Comparison of ENCODE assay signal across 1 cellular context in the genomic region with DNA sequence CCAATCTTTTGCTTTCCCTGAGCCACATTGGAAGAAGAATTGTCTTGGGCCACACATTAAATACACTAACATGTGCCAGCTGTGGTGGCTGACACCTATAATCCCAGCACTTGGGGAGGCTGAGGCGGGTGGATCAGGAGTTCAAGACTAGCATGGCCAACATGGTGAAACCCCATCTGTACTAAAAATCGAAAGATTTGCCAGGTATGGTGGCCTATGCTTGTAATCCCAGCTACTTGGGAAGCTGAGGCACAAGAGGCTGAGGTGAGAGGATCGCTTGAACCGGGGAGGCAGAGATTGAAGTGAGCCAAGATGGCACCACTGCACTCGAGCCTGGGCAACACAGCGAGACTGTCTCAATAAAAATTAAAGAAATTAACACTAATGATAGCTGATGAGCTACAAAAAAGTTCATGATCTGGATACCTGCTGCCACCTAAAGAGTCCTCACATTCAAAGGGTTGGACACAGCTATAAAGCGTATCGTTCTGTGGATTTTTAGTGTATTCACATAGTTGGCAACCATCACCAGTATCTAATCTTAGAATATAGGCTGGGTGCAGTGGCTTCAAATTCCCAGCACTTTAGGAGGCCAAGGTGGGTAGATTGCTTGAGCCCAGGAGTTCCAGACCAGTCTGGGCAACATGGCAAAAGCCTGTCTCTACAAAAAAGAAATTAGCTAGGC.
TF ChIP-seq lines count a peak whose summit lies in the region.

No MANE protein-coding gene starts in this region.

TF ChIP-seq in HepG2, 621 proteins besides CTCF, POLR2A, EP300 and RAD21 (continued from another document and continues in another):
- TF ChIP-seq ZSCAN9 (CRISPR knock-in tag; IDR thresholded peaks at IDR 0.05; ENCODE audit: borderline replicate concordance) (no peak), ARNT (IDR thresholded peaks at IDR 0.05) (no peak), NFIC (IDR thresholded peaks at IDR 0.05; ENCODE audit: low read length) (no peak), KDM2A (CRISPR knock-in tag; IDR thresholded peaks at IDR 0.05; ENCODE audit: borderline replicate concordance, low read depth) (peak; percentile 67), PHF8 (CRISPR knock-in tag; IDR thresholded peaks at IDR 0.05) (no peak), ZNF788 (CRISPR knock-in tag; IDR thresholded peaks at IDR 0.05; ENCODE audit: borderline replicate concordance) (no peak), ZBTB38 (CRISPR knock-in tag; IDR thresholded peaks at IDR 0.05) (0 out of 2 replicates have a peak, but pooled peaks have one; percentile 56), ZFP36L2 (CRISPR knock-in tag; IDR thresholded peaks at IDR 0.05) (no peak), MYC (CRISPR knock-in tag; IDR thresholded peaks at IDR 0.05; ENCODE audit: borderline replicate concordance) (0 out of 2 replicates have a peak, but pooled peaks have one; percentile 21), ARNT2 (CRISPR knock-in tag; IDR thresholded peaks at IDR 0.05; ENCODE audit: low read depth) (0 out of 2 replicates have a peak, but pooled peaks have one; percentile 46), FIP1L1 (IDR thresholded peaks at IDR 0.05; ENCODE audit: borderline replicate concordance, insufficient read depth, low read depth, low read length) (no peak), ZBTB8A (CRISPR knock-in tag; IDR thresholded peaks at IDR 0.05; ENCODE audit: borderline replicate concordance, low read depth) (no peak), POLR2G (IDR thresholded peaks at IDR 0.05; ENCODE audit: low read depth, low read length) (peak; percentile 88), ZFX (CRISPR knock-in tag; IDR thresholded peaks at IDR 0.05; ENCODE audit: low read depth) (0 out of 2 replicates have a peak, but pooled peaks have one; percentile 17), SATB2 (CRISPR knock-in tag; IDR thresholded peaks at IDR 0.05) (no peak), FOSL2 (CRISPR knock-in tag; IDR thresholded peaks at IDR 0.05) (no peak), ELF4 (CRISPR knock-in tag; IDR thresholded peaks at IDR 0.05; ENCODE audit: borderline replicate concordance) (no peak), TAF15 (IDR thresholded peaks at IDR 0.05; ENCODE audit: low read depth, low read length, poor library complexity, severe bottlenecking) (no peak), ZNF816 (CRISPR knock-in tag; IDR thresholded peaks at IDR 0.05; ENCODE audit: borderline replicate concordance) (peak; percentile 61; the same call in 1 of the 2 replicates), THAP11 (CRISPR knock-in tag; IDR thresholded peaks at IDR 0.05) (no peak), ZNF746 (CRISPR knock-in tag; IDR thresholded peaks at IDR 0.05) (no peak), ZZZ3 (CRISPR knock-in tag; IDR thresholded peaks at IDR 0.05; ENCODE audit: borderline replicate concordance) (no peak), ZNF605 (CRISPR knock-in tag; IDR thresholded peaks at IDR 0.05) (no peak), PRPF4 (IDR thresholded peaks at IDR 0.05; ENCODE audit: low read depth, low read length, poor library complexity, severe bottlenecking) (no peak), ZNF747 (CRISPR knock-in tag; IDR thresholded peaks at IDR 0.05; ENCODE audit: borderline replicate concordance) (peak; percentile 42; the same call in 1 of the 2 replicates), TOPORS (CRISPR knock-in tag; IDR thresholded peaks at IDR 0.05) (no peak), MIER2 (CRISPR knock-in tag; IDR thresholded peaks at IDR 0.05) (0 out of 2 replicates have a peak, but pooled peaks have one; percentile 18), GTF3A (CRISPR knock-in tag; conservative IDR thresholded peaks at IDR 0.05) (0 out of 2 replicates have a peak, but pooled peaks have one; percentile 34), SAFB2 (CRISPR knock-in tag; IDR thresholded peaks at IDR 0.05; ENCODE audit: borderline replicate concordance, low read depth) (peak; percentile 67; the same call in 1 of the 2 replicates), POLR2AphosphoS5 (IDR thresholded peaks at IDR 0.05; ENCODE audit: low read depth, low read length) (peak; percentile 86), TOE1 (CRISPR knock-in tag; IDR thresholded peaks at IDR 0.05) (no peak), ZNF207 (IDR thresholded peaks at IDR 0.05; ENCODE audit: borderline replicate concordance) (no peak), MEIS1 (CRISPR knock-in tag; IDR thresholded peaks at IDR 0.05; ENCODE audit: borderline replicate concordance) (no peak), EHMT2 (IDR thresholded peaks at IDR 0.05; ENCODE audit: borderline replicate concordance, low read depth, low read length) (no peak), KDM1A (CRISPR knock-in tag; IDR thresholded peaks at IDR 0.05) (no peak)
- TF ChIP-seq, protein P1, sequence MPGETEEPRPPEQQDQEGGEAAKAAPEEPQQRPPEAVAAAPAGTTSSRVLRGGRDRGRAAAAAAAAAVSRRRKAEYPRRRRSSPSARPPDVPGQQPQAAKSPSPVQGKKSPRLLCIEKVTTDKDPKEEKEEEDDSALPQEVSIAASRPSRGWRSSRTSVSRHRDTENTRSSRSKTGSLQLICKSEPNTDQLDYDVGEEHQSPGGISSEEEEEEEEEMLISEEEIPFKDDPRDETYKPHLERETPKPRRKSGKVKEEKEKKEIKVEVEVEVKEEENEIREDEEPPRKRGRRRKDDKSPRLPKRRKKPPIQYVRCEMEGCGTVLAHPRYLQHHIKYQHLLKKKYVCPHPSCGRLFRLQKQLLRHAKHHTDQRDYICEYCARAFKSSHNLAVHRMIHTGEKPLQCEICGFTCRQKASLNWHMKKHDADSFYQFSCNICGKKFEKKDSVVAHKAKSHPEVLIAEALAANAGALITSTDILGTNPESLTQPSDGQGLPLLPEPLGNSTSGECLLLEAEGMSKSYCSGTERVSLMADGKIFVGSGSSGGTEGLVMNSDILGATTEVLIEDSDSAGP (CRISPR knock-in tag; IDR thresholded peaks at IDR 0.05; ENCODE audit: borderline replicate concordance) = peak; percentile 54; the same call in 1 of the 2 replicates
- TF ChIP-seq, protein P2, sequence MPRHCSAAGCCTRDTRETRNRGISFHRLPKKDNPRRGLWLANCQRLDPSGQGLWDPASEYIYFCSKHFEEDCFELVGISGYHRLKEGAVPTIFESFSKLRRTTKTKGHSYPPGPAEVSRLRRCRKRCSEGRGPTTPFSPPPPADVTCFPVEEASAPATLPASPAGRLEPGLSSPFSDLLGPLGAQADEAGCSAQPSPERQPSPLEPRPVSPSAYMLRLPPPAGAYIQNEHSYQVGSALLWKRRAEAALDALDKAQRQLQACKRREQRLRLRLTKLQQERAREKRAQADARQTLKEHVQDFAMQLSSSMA (CRISPR knock-in tag; IDR thresholded peaks at IDR 0.05) = no peak
- TF ChIP-seq, protein P3, sequence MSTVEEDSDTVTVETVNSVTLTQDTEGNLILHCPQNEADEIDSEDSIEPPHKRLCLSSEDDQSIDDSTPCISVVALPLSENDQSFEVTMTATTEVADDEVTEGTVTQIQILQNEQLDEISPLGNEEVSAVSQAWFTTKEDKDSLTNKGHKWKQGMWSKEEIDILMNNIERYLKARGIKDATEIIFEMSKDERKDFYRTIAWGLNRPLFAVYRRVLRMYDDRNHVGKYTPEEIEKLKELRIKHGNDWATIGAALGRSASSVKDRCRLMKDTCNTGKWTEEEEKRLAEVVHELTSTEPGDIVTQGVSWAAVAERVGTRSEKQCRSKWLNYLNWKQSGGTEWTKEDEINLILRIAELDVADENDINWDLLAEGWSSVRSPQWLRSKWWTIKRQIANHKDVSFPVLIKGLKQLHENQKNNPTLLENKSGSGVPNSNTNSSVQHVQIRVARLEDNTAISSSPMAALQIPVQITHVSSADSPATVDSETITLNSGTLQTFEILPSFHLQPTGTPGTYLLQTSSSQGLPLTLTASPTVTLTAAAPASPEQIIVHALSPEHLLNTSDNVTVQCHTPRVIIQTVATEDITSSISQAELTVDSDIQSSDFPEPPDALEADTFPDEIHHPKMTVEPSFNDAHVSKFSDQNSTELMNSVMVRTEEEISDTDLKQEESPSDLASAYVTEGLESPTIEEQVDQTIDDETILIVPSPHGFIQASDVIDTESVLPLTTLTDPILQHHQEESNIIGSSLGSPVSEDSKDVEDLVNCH (CRISPR knock-in tag; IDR thresholded peaks at IDR 0.05) = no peak
- TF ChIP-seq, protein P4, sequence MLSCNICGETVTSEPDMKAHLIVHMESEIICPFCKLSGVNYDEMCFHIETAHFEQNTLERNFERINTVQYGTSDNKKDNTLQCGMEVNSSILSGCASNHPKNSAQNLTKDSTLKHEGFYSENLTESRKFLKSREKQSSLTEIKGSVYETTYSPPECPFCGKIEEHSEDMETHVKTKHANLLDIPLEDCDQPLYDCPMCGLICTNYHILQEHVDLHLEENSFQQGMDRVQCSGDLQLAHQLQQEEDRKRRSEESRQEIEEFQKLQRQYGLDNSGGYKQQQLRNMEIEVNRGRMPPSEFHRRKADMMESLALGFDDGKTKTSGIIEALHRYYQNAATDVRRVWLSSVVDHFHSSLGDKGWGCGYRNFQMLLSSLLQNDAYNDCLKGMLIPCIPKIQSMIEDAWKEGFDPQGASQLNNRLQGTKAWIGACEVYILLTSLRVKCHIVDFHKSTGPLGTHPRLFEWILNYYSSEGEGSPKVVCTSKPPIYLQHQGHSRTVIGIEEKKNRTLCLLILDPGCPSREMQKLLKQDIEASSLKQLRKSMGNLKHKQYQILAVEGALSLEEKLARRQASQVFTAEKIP (CRISPR knock-in tag; IDR thresholded peaks at IDR 0.05; ENCODE audit: borderline replicate concordance) = no peak
- TF ChIP-seq, protein P5, sequence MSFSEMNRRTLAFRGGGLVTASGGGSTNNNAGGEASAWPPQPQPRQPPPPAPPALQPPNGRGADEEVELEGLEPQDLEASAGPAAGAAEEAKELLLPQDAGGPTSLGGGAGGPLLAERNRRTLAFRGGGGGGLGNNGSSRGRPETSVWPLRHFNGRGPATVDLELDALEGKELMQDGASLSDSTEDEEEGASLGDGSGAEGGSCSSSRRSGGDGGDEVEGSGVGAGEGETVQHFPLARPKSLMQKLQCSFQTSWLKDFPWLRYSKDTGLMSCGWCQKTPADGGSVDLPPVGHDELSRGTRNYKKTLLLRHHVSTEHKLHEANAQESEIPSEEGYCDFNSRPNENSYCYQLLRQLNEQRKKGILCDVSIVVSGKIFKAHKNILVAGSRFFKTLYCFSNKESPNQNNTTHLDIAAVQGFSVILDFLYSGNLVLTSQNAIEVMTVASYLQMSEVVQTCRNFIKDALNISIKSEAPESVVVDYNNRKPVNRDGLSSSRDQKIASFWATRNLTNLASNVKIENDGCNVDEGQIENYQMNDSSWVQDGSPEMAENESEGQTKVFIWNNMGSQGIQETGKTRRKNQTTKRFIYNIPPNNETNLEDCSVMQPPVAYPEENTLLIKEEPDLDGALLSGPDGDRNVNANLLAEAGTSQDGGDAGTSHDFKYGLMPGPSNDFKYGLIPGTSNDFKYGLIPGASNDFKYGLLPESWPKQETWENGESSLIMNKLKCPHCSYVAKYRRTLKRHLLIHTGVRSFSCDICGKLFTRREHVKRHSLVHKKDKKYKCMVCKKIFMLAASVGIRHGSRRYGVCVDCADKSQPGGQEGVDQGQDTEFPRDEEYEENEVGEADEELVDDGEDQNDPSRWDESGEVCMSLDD (CRISPR knock-in tag; IDR thresholded peaks at IDR 0.05; ENCODE audit: borderline replicate concordance) = no peak
- TF ChIP-seq, protein P6, sequence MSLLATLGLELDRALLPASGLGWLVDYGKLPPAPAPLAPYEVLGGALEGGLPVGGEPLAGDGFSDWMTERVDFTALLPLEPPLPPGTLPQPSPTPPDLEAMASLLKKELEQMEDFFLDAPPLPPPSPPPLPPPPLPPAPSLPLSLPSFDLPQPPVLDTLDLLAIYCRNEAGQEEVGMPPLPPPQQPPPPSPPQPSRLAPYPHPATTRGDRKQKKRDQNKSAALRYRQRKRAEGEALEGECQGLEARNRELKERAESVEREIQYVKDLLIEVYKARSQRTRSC (CRISPR knock-in tag; IDR thresholded peaks at IDR 0.05; ENCODE audit: low read depth) = peak; percentile 58; the same call in 1 of the 2 replicates
- TF ChIP-seq, protein P7, sequence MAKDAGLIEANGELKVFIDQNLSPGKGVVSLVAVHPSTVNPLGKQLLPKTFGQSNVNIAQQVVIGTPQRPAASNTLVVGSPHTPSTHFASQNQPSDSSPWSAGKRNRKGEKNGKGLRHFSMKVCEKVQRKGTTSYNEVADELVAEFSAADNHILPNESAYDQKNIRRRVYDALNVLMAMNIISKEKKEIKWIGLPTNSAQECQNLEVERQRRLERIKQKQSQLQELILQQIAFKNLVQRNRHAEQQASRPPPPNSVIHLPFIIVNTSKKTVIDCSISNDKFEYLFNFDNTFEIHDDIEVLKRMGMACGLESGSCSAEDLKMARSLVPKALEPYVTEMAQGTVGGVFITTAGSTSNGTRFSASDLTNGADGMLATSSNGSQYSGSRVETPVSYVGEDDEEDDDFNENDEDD (CRISPR knock-in tag; IDR thresholded peaks at IDR 0.05; ENCODE audit: borderline replicate concordance) = no peak
- TF ChIP-seq, protein P8, sequence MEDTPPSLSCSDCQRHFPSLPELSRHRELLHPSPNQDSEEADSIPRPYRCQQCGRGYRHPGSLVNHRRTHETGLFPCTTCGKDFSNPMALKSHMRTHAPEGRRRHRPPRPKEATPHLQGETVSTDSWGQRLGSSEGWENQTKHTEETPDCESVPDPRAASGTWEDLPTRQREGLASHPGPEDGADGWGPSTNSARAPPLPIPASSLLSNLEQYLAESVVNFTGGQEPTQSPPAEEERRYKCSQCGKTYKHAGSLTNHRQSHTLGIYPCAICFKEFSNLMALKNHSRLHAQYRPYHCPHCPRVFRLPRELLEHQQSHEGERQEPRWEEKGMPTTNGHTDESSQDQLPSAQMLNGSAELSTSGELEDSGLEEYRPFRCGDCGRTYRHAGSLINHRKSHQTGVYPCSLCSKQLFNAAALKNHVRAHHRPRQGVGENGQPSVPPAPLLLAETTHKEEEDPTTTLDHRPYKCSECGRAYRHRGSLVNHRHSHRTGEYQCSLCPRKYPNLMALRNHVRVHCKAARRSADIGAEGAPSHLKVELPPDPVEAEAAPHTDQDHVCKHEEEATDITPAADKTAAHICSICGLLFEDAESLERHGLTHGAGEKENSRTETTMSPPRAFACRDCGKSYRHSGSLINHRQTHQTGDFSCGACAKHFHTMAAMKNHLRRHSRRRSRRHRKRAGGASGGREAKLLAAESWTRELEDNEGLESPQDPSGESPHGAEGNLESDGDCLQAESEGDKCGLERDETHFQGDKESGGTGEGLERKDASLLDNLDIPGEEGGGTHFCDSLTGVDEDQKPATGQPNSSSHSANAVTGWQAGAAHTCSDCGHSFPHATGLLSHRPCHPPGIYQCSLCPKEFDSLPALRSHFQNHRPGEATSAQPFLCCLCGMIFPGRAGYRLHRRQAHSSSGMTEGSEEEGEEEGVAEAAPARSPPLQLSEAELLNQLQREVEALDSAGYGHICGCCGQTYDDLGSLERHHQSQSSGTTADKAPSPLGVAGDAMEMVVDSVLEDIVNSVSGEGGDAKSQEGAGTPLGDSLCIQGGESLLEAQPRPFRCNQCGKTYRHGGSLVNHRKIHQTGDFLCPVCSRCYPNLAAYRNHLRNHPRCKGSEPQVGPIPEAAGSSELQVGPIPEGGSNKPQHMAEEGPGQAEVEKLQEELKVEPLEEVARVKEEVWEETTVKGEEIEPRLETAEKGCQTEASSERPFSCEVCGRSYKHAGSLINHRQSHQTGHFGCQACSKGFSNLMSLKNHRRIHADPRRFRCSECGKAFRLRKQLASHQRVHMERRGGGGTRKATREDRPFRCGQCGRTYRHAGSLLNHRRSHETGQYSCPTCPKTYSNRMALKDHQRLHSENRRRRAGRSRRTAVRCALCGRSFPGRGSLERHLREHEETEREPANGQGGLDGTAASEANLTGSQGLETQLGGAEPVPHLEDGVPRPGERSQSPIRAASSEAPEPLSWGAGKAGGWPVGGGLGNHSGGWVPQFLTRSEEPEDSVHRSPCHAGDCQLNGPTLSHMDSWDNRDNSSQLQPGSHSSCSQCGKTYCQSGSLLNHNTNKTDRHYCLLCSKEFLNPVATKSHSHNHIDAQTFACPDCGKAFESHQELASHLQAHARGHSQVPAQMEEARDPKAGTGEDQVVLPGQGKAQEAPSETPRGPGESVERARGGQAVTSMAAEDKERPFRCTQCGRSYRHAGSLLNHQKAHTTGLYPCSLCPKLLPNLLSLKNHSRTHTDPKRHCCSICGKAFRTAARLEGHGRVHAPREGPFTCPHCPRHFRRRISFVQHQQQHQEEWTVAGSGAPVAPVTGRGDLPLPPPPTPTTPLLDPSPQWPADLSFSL (CRISPR knock-in tag; IDR thresholded peaks at IDR 0.05) = no peak
